ENCODE assay signal across 10 cellular contexts in genomic region chrX:112147206-112147605, GRCh38.
A peak's percentile ranks its signal among the peaks of the same experiment; 100 is the strongest.
DNase-seq lines count a peak whose midpoint lies in the region; ATAC-seq and TF ChIP-seq lines count a peak whose summit lies in the region.
"Had no signal": no experiment of that assay in that cellular context is flagged by ENCODE, and none has a peak within 500 bp of the region (broad histone marks: within the 10 kb centered on the region; RNA-seq: fewer than 3 reads in every experiment).

No MANE protein-coding gene starts in this region.

- ATAC-seq in GM18867 (IDR thresholded peaks at IDR 0.05; ENCODE audit: unreplicated experiment): peak; percentile 43
- ATAC-seq in HG02884 (IDR thresholded peaks at IDR 0.05; ENCODE audit: unreplicated experiment): no peak

- no peak for DNase-seq in AG04450 (ENCODE audit: low read depth, low spot score)
- peak; percentile 35 for DNase-seq in RKO (ENCODE audit: low spot score)
- DNase-seq in hepatic stellate cell (ENCODE audit: low spot score): peak; percentile 7
- no peak for DNase-seq in DMS153 (lab: John Stamatoyannopoulos, UW)
- no peak for DNase-seq in effector CD8-positive, alpha-beta T cell (lab: John Stamatoyannopoulos, UW)
- DNase-seq in ovary: no peak
- DNase-seq: NCI-H2029 treated with DMSO at 0.1 percent for 48 hours had no signal

- no peaks in the 10 kb centered on the region for H3K9me3 ChIP-seq in AG04450 (ENCODE audit: control insufficient read depth, insufficient read depth, low read length)
- no peaks in the 10 kb centered on the region for H3K9me3 ChIP-seq in ovary
- H3K9me3 ChIP-seq: neutrophil had no signal

- H3K27me3 ChIP-seq in AG04450 (ENCODE audit: control insufficient read depth, insufficient read depth, low read length) (no peaks in the 10 kb centered on the region), ovary (no peaks in the 10 kb centered on the region)
- H3K27me3 ChIP-seq: neutrophil had no signal

- POLR2A ChIA-PET in AG04450 (lab: Yijun Ruan, JAX): no interaction called here

- intact Hi-C loops in ovary (cut with DNase I): no loop called here

- CTCF ChIA-PET in AG04450 (lab: Charles Lee): interaction anchor here (0.8 to 1.7 kb wide), 4 partner anchors 9 to 278 kb away, joined by 3 to 5 read pairs (median 4); no protein-coding TSS in a partner anchor

- H3K4me3 ChIP-seq in AG04450 (ENCODE audit: low read depth, low read length): no peak overlapping the region
- H3K4me3 ChIP-seq in ovary: no peak overlapping the region

- no peak for TF ChIP-seq POLR2A in ovary (IDR thresholded peaks at IDR 0.05)

- 21 to 30% (median 22%) methylated on average over 2 of the region's 2 CpGs for WGBS in ovary, 3 donors

- no peak for TF ChIP-seq EP300 in ovary (IDR thresholded peaks at IDR 0.05)

- TF ChIP-seq CTCF in AG04450 (IDR thresholded peaks at IDR 0.05; ENCODE audit: low read depth, low read length) (peak; percentile 43), ovary (IDR thresholded peaks at IDR 0.05) (no peak)

- H3K27ac ChIP-seq in AG04450 (ENCODE audit: low read depth, low read length): no peak overlapping the region
- H3K27ac ChIP-seq in ovary: no peak overlapping the region
- H3K27ac ChIP-seq: neutrophil had no signal

- H3K4me1 ChIP-seq in ovary (ENCODE audit: insufficient read depth): no peaks in the 10 kb centered on the region

- no peaks in the 10 kb centered on the region for H3K36me3 ChIP-seq in ovary
- H3K36me3 ChIP-seq: neutrophil had no signal

Comparison
In these comparisons a context has a peak if more than half of its experiments do, and no peak if none do; other contexts are left out.
1. DNase-seq: peak in RKO (single experiment) and hepatic stellate cell (single experiment); none in AG04450 (single experiment), DMS153 (single experiment), effector CD8-positive, alpha-beta T cell (single experiment) and ovary (0 of 5).